13 cellular contexts compared by ENCODE assay signal in the genomic region with DNA sequence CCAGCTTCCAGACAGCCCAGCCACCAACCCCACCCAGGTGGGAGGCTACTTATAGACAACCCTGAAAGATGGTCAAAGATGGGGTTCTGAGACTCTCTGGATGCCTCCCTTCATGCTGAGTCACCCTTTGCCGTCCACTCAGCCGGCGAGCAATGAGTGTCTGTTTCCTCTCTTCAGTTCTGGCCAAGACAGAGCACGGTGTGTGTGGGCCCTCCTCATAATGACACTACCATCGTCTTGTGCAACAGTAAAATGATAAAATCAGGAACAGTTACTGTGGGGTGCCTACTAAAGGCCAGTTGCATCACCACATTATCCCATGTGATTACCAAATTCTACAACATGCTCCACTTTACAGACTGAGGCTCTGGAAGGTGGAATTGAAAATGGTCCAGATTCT. TPM values are rescaled to one million over a fixed set of nuclear protein-coding genes. Genes with fewer than 3 reads are reported as not detected.
DNase-seq lines count a peak whose midpoint lies in the region; ATAC-seq, FAIRE-seq and TF ChIP-seq lines count a peak whose summit lies in the region.
"Had no signal": no experiment of that assay in that cellular context is flagged by ENCODE, and none has a peak within 500 bp of the region (broad histone marks: within the 10 kb centered on the region; RNA-seq: fewer than 3 reads in every experiment).

No MANE protein-coding gene starts in this region.

- TF ChIP-seq CTCF in HL-60 (IDR thresholded peaks at IDR 0.05; ENCODE audit: insufficient read depth, low read length) (no peak), foreskin fibroblast (IDR thresholded peaks at IDR 0.05; ENCODE audit: low read depth, low read length) (no peak), vagina (IDR thresholded peaks at IDR 0.05) (no peak)

- no peaks in the 10 kb centered on the region for H3K36me3 Mint-ChIP-seq in activated T-helper 17 cell treated with anti-CD3 and anti-CD28 coated beads, Interleukin-2, amount 50 U/mL, for 72 hours (ENCODE audit: low read depth)

- intact Hi-C loops in vagina (cut with DNase I) = no loop called here
- intact Hi-C loops in aorta (cut with DNase I) = no loop called here

- H3K27me3 Mint-ChIP-seq in activated T-helper 17 cell treated with anti-CD3 and anti-CD28 coated beads, Interleukin-2, amount 50 U/mL, for 72 hours = peaks cover 28% of the 10 kb centered on the region

- H3K4me1 ChIP-seq in vagina = peaks cover 39% of the 10 kb centered on the region
- H3K4me1 ChIP-seq in aorta (ENCODE audit: control insufficient read depth in 1 of 2, insufficient read depth in 2 of 2, low read length in 2 of 2) = no peaks in the 10 kb centered on the region
- H3K4me1 ChIP-seq: testis had no signal

- no peak overlapping the region for H3K4me3 ChIP-seq in HL-60 (replicated peaks; ENCODE audit: insufficient read depth, low read length)
- no peak overlapping the region for H3K4me3 ChIP-seq in foreskin fibroblast (ENCODE audit: low read depth in 1 of 2, low read length in 2 of 2)
- no peak overlapping the region for H3K4me3 ChIP-seq in vagina
- no peak overlapping the region for H3K4me3 ChIP-seq in aorta (ENCODE audit: low read length in 2 of 2)
- H3K4me3 ChIP-seq: cardiac muscle cell, esophagus squamous epithelium, testis had no signal

- H3K36me3 ChIP-seq in vagina = no peaks in the 10 kb centered on the region
- no peaks in the 10 kb centered on the region for H3K36me3 ChIP-seq in aorta (ENCODE audit: control insufficient read depth in 1 of 2, insufficient read depth in 2 of 2, low read length in 1 of 2)
- H3K36me3 ChIP-seq: cardiac muscle cell had no signal

- no peak for FAIRE-seq in urothelium cell line (lab: Jason Lieb, UNC)
- FAIRE-seq: TTC549 had no signal

- no peak overlapping the region for H3K27ac Mint-ChIP-seq in activated T-helper 17 cell treated with anti-CD3 and anti-CD28 coated beads, Interleukin-2, amount 50 U/mL, for 72 hours

- no peak for TF ChIP-seq POLR2A in vagina (IDR thresholded peaks at IDR 0.05)

- H3K9me3 ChIP-seq in vagina = no peaks in the 10 kb centered on the region
- no peaks in the 10 kb centered on the region for H3K9me3 ChIP-seq in aorta (ENCODE audit: control insufficient read depth, low read length)
- H3K9me3 ChIP-seq: esophagus squamous epithelium, testis had no signal

- ATAC-seq in SK-N-SH treated with all-trans-retinoic acid at 6 μM for 48 hours = peak; percentile 58
- no peak for ATAC-seq in activated T-helper 17 cell treated with anti-CD3 and anti-CD28 coated beads, Interleukin-2, amount 50 U/mL, for 72 hours (replicated peaks)
- ATAC-seq in aorta (ENCODE audit: low FRiP score) = no peak
- ATAC-seq: left ventricle myocardium superior had no signal

- H3K4me3 Mint-ChIP-seq in activated T-helper 17 cell treated with anti-CD3 and anti-CD28 coated beads, Interleukin-2, amount 50 U/mL, for 72 hours = no peak overlapping the region

- no peaks in the 10 kb centered on the region for H3K4me1 Mint-ChIP-seq in activated T-helper 17 cell treated with anti-CD3 and anti-CD28 coated beads, Interleukin-2, amount 50 U/mL, for 72 hours

- no peaks in the 10 kb centered on the region for H3K27me3 ChIP-seq in HL-60 (ENCODE audit: insufficient read depth, poor library complexity, severe bottlenecking)
- H3K27me3 ChIP-seq in vagina = no peaks in the 10 kb centered on the region
- H3K27me3 ChIP-seq in aorta (ENCODE audit: control insufficient read depth in 1 of 2, insufficient read depth in 2 of 2, low read length in 1 of 2) = no peaks in the 10 kb centered on the region
- H3K27me3 ChIP-seq: cardiac muscle cell, esophagus squamous epithelium, testis had no signal

- DNase-seq in HL-60 (ENCODE audit: low read depth in 1 of 2, low spot score in 1 of 2) (peak; percentile 77 to 82), foreskin fibroblast (peak; percentile 90 to 95), vagina (ENCODE audit: extremely low spot score in 2 of 2) (peak in 1 of 2 donors; percentile 96), urothelium cell line (ENCODE audit: low spot score) (no peak), aorta (no peak)
- DNase-seq: esophagus squamous epithelium, left ventricle myocardium superior, NCI-H1436 treated with DMSO at 0.1 percent for 48 hours, testis had no signal

- WGBS in aorta, 2 donors = 69 to 83% methylated on average over 5 of the region's 5 CpGs

- no peak overlapping the region for H3K27ac ChIP-seq in HL-60 (replicated peaks)
- peak overlapping the region; percentile 81 for H3K27ac ChIP-seq in vagina
- no peak overlapping the region for H3K27ac ChIP-seq in aorta (ENCODE audit: low read depth in 1 of 2, low read length in 2 of 2)
- H3K27ac ChIP-seq: cardiac muscle cell, testis had no signal

- no peaks in the 10 kb centered on the region for H3K9me3 Mint-ChIP-seq in activated T-helper 17 cell treated with anti-CD3 and anti-CD28 coated beads, Interleukin-2, amount 50 U/mL, for 72 hours

TF ChIP-seq in SK-N-SH treated with all-trans-retinoic acid at 6 μM for 48 hours, 23 proteins besides CTCF, POLR2A, EP300 and RAD21:
- TF ChIP-seq PPARA (CRISPR knock-in tag; IDR thresholded peaks at IDR 0.05; ENCODE audit: borderline replicate concordance) (no peak), OSR1 (CRISPR knock-in tag; IDR thresholded peaks at IDR 0.05) (no peak), ISL1 (CRISPR knock-in tag; IDR thresholded peaks at IDR 0.05) (peak; percentile 56; the same call in 1 of the 2 replicates)

RNA-seq across cellular contexts. Expression of a gene that starts 7.0 kb away (rescaled TPM):
- 2.5 TPM for total RNA-seq in vagina
- total RNA-seq in activated T-helper 17 cell treated with anti-CD3 and anti-CD28 coated beads, Interleukin-2, amount 50 U/mL, for 72 hours = not detected
- 1 to 10 TPM in 1 of 2 donors, under 1 TPM in 1; 0.36 to 2.8 TPM for total RNA-seq in aorta
- polyA plus RNA-seq in aorta = under 1 TPM in 1 of 2 donors, not detected in 1; 0.18 TPM
- total RNA-seq: left ventricle myocardium superior had no signal
- polyA plus RNA-seq: cardiac muscle cell had no signal

RNA-seq across cellular contexts. Expression of a gene that starts 44.4 kb away (rescaled TPM):
- total RNA-seq in vagina (23.3 TPM), aorta (10 to 100 TPM in 1 of 2 donors, 1 to 10 TPM in 1; 5.2 to 12.2 TPM)
- total RNA-seq in activated T-helper 17 cell treated with anti-CD3 and anti-CD28 coated beads, Interleukin-2, amount 50 U/mL, for 72 hours = not detected
- polyA plus RNA-seq in aorta = not detected
- polyA plus RNA-seq: cardiac muscle cell had no signal

Comparison
In these comparisons a context has a peak if more than half of its experiments do, and no peak if none do; other contexts are left out.
1. DNase-seq: peak in HL-60 (2 of 2) and foreskin fibroblast (2 of 2); none in urothelium cell line (single experiment) and aorta (0 of 2).
2. RNA of a gene that starts 44.4 kb away (total RNA-seq): 23.3 TPM in vagina (single experiment) and 5.2 to 12.2 TPM in aorta; not detected in activated T-helper 17 cell treated with anti-CD3 and anti-CD28 coated beads, Interleukin-2, amount 50 U/mL, for 72 hours; every median in the first group is over 4 times any median in the second.